In genomic region chr13:30051531-30052060, GRCh38 we compare ENCODE assay signal across 2 cellular contexts.
TF ChIP-seq lines count a peak whose summit lies in the region.

No MANE protein-coding gene starts in this region.

TF ChIP-seq in GM23338, 12 proteins besides CTCF, POLR2A, EP300 and RAD21:
- no peak for TF ChIP-seq ZNF331 (CRISPR knock-in tag; IDR thresholded peaks at IDR 0.05; ENCODE audit: low read depth)
- TF ChIP-seq CREB1 (CRISPR knock-in tag; IDR thresholded peaks at IDR 0.05; ENCODE audit: low read depth) = no peak
- no peak for TF ChIP-seq STAT1 (IDR thresholded peaks at IDR 0.05; ENCODE audit: unreplicated experiment)
- no peak for TF ChIP-seq ZNF114 (CRISPR knock-in tag; IDR thresholded peaks at IDR 0.05)
- no peak for TF ChIP-seq POLR2AphosphoS5 (IDR thresholded peaks at IDR 0.05; ENCODE audit: low read depth)
- TF ChIP-seq REST (IDR thresholded peaks at IDR 0.05; ENCODE audit: unreplicated experiment) = no peak
- no peak for TF ChIP-seq ETS1 (IDR thresholded peaks at IDR 0.05)
- TF ChIP-seq EZH2phosphoT487 (IDR thresholded peaks at IDR 0.05; ENCODE audit: unreplicated experiment) = no peak

TF ChIP-seq in WTC11, 78 proteins besides CTCF, POLR2A, EP300 and RAD21:
- no peak for TF ChIP-seq NFATC4 (CRISPR knock-in tag; IDR thresholded peaks at IDR 0.05)
- no peak for TF ChIP-seq SMAD4 (CRISPR knock-in tag; IDR thresholded peaks at IDR 0.05)
- TF ChIP-seq FOXP4 (CRISPR knock-in tag; IDR thresholded peaks at IDR 0.05) = no peak
- TF ChIP-seq ZNF671 (CRISPR knock-in tag; IDR thresholded peaks at IDR 0.05) = no peak
- TF ChIP-seq JUN (CRISPR knock-in tag; IDR thresholded peaks at IDR 0.05) = no peak
- TF ChIP-seq SOX15 (CRISPR knock-in tag; IDR thresholded peaks at IDR 0.05) = no peak
- no peak for TF ChIP-seq ZNF232 (CRISPR knock-in tag; IDR thresholded peaks at IDR 0.05)
- no peak for TF ChIP-seq KAT7 (CRISPR knock-in tag; IDR thresholded peaks at IDR 0.05; ENCODE audit: borderline replicate concordance)
- TF ChIP-seq STAT6 (CRISPR knock-in tag; conservative IDR thresholded peaks at IDR 0.05; ENCODE audit: low read depth) = no peak
- no peak for TF ChIP-seq CDX4 (CRISPR knock-in tag; IDR thresholded peaks at IDR 0.05; ENCODE audit: borderline replicate concordance)
- no peak for TF ChIP-seq HMGXB4 (CRISPR knock-in tag; IDR thresholded peaks at IDR 0.05)
- TF ChIP-seq RORB (CRISPR knock-in tag; IDR thresholded peaks at IDR 0.05) = no peak
- no peak for TF ChIP-seq ZSCAN18 (CRISPR knock-in tag; IDR thresholded peaks at IDR 0.05)
- no peak for TF ChIP-seq USF2 (CRISPR knock-in tag; IDR thresholded peaks at IDR 0.05)
- TF ChIP-seq PRDM15 (CRISPR knock-in tag; IDR thresholded peaks at IDR 0.05) = no peak
- TF ChIP-seq AFF4 (CRISPR knock-in tag; IDR thresholded peaks at IDR 0.05; ENCODE audit: borderline replicate concordance) = no peak
- TF ChIP-seq ATF2 (CRISPR knock-in tag; IDR thresholded peaks at IDR 0.05; ENCODE audit: borderline replicate concordance, low read depth) = no peak
- no peak for TF ChIP-seq ATF3 (CRISPR knock-in tag; conservative IDR thresholded peaks at IDR 0.05)
